In the genomic region with DNA sequence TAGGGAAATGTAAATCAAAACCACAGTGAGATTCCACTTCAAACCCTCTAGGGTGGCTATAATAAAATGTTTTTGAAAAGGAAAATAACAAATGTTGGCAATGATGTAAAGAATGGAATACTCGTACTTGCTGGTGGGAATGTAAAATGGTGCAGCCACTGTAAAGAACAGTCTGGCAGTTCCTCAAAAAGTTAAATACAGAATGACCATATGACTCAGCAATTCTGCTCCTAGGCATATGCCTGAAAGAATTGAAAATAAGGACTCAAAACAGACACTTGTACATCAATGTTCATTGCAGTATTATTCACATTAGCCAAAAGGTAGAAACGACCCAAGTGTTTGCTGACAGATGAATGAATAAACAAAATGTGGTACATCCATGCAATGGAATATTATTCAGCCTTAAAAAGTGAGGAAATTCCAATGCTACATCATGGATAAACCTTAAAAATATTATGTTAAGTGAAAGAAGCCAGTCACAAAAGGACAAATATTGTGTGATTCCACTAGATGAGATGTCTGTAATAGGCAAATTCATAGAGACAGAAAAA, we compare ENCODE assay signal across 11 cellular contexts.
"Had no signal": no experiment of that assay in that cellular context is flagged by ENCODE, and none has a peak within 500 bp of the region (broad histone marks: within the 10 kb centered on the region; RNA-seq: fewer than 3 reads in every experiment).

No MANE protein-coding gene starts in this region.

- H3K4me1 ChIP-seq: prostate gland had no signal

- H3K27ac ChIP-seq: prostate gland had no signal

- DNase-seq: activated CD4-positive, alpha-beta memory T cell treated with anti-CD3 and anti-CD28 coated beads, Interleukin-2, amount 10 ng/mL, durations not matched to agents 7 days and 5 days; activated CD4-positive, alpha-beta T cell treated with anti-CD3 and anti-CD28 coated beads for 4 hours; activated naive CD4-positive, alpha-beta T cell treated with anti-CD3 and anti-CD28 coated beads, Interleukin-2, amount 50 U/mL, for 16 hours; activated T-cell treated with anti-CD3 and anti-CD28 coated beads, Interleukin-2, amount 50 U/mL, for 24 hours; dermis blood vessel endothelial cell; effector memory CD8-positive, alpha-beta T cell; right cardiac atrium; stimulated activated naive CD8-positive, alpha-beta T cell treated with anti-CD3 and anti-CD28 coated beads, Interleukin-15, amount 100 ng/mL, for 72 hours had no signal

- H3K4me3 ChIP-seq: lung, prostate gland, smooth muscle cell had no signal

- H3K9me3 ChIP-seq: prostate gland had no signal

- H3K36me3 ChIP-seq: prostate gland had no signal

- ATAC-seq: effector memory CD8-positive, alpha-beta T cell; right cardiac atrium; stimulated activated naive CD8-positive, alpha-beta T cell treated with anti-CD3 and anti-CD28 coated beads, Interleukin-15, amount 100 ng/mL, for 72 hours had no signal
